In the genomic region with DNA sequence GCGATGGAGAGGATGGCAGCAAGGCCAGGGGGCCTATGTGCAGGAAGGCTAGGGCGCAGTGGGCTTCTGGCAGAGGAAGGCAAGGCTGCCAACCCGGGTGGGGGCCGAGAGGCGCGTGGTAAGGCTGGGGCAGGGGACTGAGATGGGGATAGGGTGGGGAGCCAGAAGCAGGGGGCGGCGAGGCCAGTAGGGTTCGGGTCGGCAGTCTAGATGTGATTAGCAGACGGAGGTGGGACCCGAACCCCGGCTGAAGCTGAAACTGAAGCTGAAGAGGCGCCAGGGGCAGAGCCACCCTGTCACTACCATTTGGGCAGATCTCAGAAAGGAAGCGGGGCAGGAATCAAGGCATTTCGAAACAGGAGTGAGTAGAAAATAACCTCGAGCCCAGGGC, we compare ENCODE assay signal across 1 cellular context.
TF ChIP-seq lines count a peak whose summit lies in the region.

No MANE protein-coding gene starts in this region.

TF ChIP-seq in K562, 482 proteins besides CTCF, POLR2A, EP300 and RAD21:
- TF ChIP-seq NFE2 (IDR thresholded peaks at IDR 0.05; ENCODE audit: low read depth) (no peak), NCOA1 (IDR thresholded peaks at IDR 0.05; ENCODE audit: low read depth) (no peak), KLF16 (IDR thresholded peaks at IDR 0.05) (no peak), CHD2 (IDR thresholded peaks at IDR 0.05; ENCODE audit: low read depth, low read length) (no peak), HDAC1 (IDR thresholded peaks at IDR 0.05) (peak in 1 of 2 experiments; percentile 48; a peak in 1 of 4 replicates), SIN3B (IDR thresholded peaks at IDR 0.05; ENCODE audit: low read depth) (no peak), ZBTB7A (IDR thresholded peaks at IDR 0.05; ENCODE audit: borderline replicate concordance, control insufficient read depth, low read depth, low read length) (peak; percentile 13; the same call in 1 of the 2 replicates), HEY1 (CRISPR knock-in tag; IDR thresholded peaks at IDR 0.05; ENCODE audit: borderline replicate concordance) (no peak), HCFC1 (IDR thresholded peaks at IDR 0.05; ENCODE audit: low read depth, low read length) (no peak), BACH1 (tag; IDR thresholded peaks at IDR 0.05) (no peak), POLR3G (IDR thresholded peaks at IDR 0.05; ENCODE audit: extremely low read depth, insufficient read length, insufficient replicate concordance) (no peak)
- TF ChIP-seq, protein P1, sequence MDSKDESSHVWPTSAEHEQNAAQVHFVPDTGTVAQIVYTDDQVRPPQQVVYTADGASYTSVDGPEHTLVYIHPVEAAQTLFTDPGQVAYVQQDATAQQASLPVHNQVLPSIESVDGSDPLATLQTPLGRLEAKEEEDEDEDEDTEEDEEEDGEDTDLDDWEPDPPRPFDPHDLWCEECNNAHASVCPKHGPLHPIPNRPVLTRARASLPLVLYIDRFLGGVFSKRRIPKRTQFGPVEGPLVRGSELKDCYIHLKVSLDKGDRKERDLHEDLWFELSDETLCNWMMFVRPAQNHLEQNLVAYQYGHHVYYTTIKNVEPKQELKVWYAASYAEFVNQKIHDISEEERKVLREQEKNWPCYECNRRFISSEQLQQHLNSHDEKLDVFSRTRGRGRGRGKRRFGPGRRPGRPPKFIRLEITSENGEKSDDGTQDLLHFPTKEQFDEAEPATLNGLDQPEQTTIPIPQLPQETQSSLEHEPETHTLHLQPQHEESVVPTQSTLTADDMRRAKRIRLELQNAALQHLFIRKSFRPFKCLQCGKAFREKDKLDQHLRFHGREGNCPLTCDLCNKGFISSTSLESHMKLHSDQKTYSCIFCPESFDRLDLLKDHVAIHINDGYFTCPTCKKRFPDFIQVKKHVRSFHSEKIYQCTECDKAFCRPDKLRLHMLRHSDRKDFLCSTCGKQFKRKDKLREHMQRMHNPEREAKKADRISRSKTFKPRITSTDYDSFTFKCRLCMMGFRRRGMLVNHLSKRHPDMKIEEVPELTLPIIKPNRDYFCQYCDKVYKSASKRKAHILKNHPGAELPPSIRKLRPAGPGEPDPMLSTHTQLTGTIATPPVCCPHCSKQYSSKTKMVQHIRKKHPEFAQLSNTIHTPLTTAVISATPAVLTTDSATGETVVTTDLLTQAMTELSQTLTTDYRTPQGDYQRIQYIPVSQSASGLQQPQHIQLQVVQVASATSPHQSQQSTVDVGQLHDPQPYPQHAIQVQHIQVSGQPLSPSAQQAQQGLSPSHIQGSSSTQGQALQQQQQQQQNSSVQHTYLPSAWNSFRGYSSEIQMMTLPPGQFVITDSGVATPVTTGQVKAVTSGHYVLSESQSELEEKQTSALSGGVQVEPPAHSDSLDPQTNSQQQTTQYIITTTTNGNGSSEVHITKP (IDR thresholded peaks at IDR 0.05; ENCODE audit: partially characterized antibody), result no peak
- TF ChIP-seq, protein P2, sequence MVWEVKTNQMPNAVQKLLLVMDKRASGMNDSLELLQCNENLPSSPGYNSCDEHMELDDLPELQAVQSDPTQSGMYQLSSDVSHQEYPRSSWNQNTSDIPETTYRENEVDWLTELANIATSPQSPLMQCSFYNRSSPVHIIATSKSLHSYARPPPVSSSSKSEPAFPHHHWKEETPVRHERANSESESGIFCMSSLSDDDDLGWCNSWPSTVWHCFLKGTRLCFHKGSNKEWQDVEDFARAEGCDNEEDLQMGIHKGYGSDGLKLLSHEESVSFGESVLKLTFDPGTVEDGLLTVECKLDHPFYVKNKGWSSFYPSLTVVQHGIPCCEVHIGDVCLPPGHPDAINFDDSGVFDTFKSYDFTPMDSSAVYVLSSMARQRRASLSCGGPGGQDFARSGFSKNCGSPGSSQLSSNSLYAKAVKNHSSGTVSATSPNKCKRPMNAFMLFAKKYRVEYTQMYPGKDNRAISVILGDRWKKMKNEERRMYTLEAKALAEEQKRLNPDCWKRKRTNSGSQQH (CRISPR knock-in tag; IDR thresholded peaks at IDR 0.05), result no peak
